Comparison of ENCODE assay signal across 18 cellular contexts in genomic region chr20:33474963-33475362, GRCh38.
"Had no signal": no experiment of that assay in that cellular context is flagged by ENCODE, and none has a peak within 500 bp of the region (broad histone marks: within the 10 kb centered on the region; RNA-seq: fewer than 3 reads in every experiment).

No MANE protein-coding gene starts in this region.

- H3K4me1 Mint-ChIP-seq: activated CD4-positive, alpha-beta T cell treated with anti-CD3 and anti-CD28 coated beads, Interleukin-2, amount 10 ng/mL, durations not matched to agents 24 days and 14 days; activated naive CD8-positive, alpha-beta T cell treated with anti-CD3 and anti-CD28 coated beads, Interleukin-2, amount 10 ng/mL, durations not matched to agents 7 days and 5 days; activated T-helper 17 cell treated with anti-CD3 and anti-CD28 coated beads, Interleukin-2, amount 50 U/mL, for 72 hours had no signal

- H3K4me1 ChIP-seq: psoas muscle had no signal

- H3K36me3 Mint-ChIP-seq: activated naive CD8-positive, alpha-beta T cell treated with anti-CD3 and anti-CD28 coated beads, Interleukin-2, amount 10 ng/mL, durations not matched to agents 7 days and 5 days; naive B cell; neural progenitor cell had no signal

- DNase-seq: activated CD4-positive, alpha-beta T cell treated with anti-CD3 and anti-CD28 coated beads, Interleukin-2, amount 10 ng/mL, durations not matched to agents 24 days and 14 days; activated CD8-positive, alpha-beta T cell treated with anti-CD3 and anti-CD28 coated beads for 36 hours; activated naive CD4-positive, alpha-beta T cell treated with Interleukin-2 at 50 U/mL for 16 hours; activated naive CD8-positive, alpha-beta T cell treated with anti-CD3 and anti-CD28 coated beads, Interleukin-2, amount 10 ng/mL, durations not matched to agents 7 days and 5 days; activated T-cell treated with anti-CD3 and anti-CD28 coated beads, Interleukin-2, amount 50 U/mL, for 1 hour; body of pancreas; effector memory CD8-positive, alpha-beta T cell; left cardiac atrium; mesenchymal stem cell; naive B cell; psoas muscle; stomach; trophoblast cell had no signal

- H3K27ac ChIP-seq: body of pancreas, neural progenitor cell, psoas muscle, skin epidermis, stomach, vagina had no signal

- H3K27me3 ChIP-seq: body of pancreas, neural progenitor cell, vagina had no signal

- H3K9me3 Mint-ChIP-seq: activated CD4-positive, alpha-beta T cell treated with anti-CD3 and anti-CD28 coated beads, Interleukin-2, amount 10 ng/mL, durations not matched to agents 24 days and 14 days; activated CD8-positive, alpha-beta T cell treated with anti-CD3 and anti-CD28 coated beads for 36 hours; activated naive CD8-positive, alpha-beta T cell treated with anti-CD3 and anti-CD28 coated beads, Interleukin-2, amount 10 ng/mL, durations not matched to agents 7 days and 5 days; activated T-helper 17 cell treated with anti-CD3 and anti-CD28 coated beads, Interleukin-2, amount 50 U/mL, for 72 hours; effector memory CD8-positive, alpha-beta T cell; naive B cell; neural progenitor cell had no signal

- H3K27me3 Mint-ChIP-seq: activated naive CD8-positive, alpha-beta T cell treated with anti-CD3 and anti-CD28 coated beads, Interleukin-2, amount 10 ng/mL, durations not matched to agents 7 days and 5 days; activated T-helper 17 cell treated with anti-CD3 and anti-CD28 coated beads, Interleukin-2, amount 50 U/mL, for 72 hours; effector memory CD8-positive, alpha-beta T cell; naive B cell had no signal

- H3K4me3 Mint-ChIP-seq: activated CD4-positive, alpha-beta T cell treated with anti-CD3 and anti-CD28 coated beads, Interleukin-2, amount 10 ng/mL, durations not matched to agents 24 days and 14 days; activated CD8-positive, alpha-beta T cell treated with anti-CD3 and anti-CD28 coated beads for 36 hours; activated naive CD8-positive, alpha-beta T cell treated with anti-CD3 and anti-CD28 coated beads, Interleukin-2, amount 10 ng/mL, durations not matched to agents 7 days and 5 days; activated T-helper 17 cell treated with anti-CD3 and anti-CD28 coated beads, Interleukin-2, amount 50 U/mL, for 72 hours; effector memory CD8-positive, alpha-beta T cell; neural progenitor cell had no signal

- H3K27ac Mint-ChIP-seq: activated CD4-positive, alpha-beta T cell treated with anti-CD3 and anti-CD28 coated beads, Interleukin-2, amount 10 ng/mL, durations not matched to agents 24 days and 14 days; activated CD8-positive, alpha-beta T cell treated with anti-CD3 and anti-CD28 coated beads for 36 hours; activated naive CD8-positive, alpha-beta T cell treated with anti-CD3 and anti-CD28 coated beads, Interleukin-2, amount 10 ng/mL, durations not matched to agents 7 days and 5 days; activated T-helper 17 cell treated with anti-CD3 and anti-CD28 coated beads, Interleukin-2, amount 50 U/mL, for 72 hours; effector memory CD8-positive, alpha-beta T cell; neural progenitor cell had no signal

- H3K9me3 ChIP-seq: body of pancreas, mucosa of descending colon, psoas muscle, stomach, vagina had no signal

- H3K4me3 ChIP-seq: body of pancreas, mucosa of descending colon, neural progenitor cell, psoas muscle, skin epidermis, stomach, vagina had no signal

- H3K9ac ChIP-seq: neural progenitor cell had no signal

- H3K36me3 ChIP-seq: neural progenitor cell, stomach, vagina had no signal
